ENCODE assay signal across 18 cellular contexts in the genomic region with DNA sequence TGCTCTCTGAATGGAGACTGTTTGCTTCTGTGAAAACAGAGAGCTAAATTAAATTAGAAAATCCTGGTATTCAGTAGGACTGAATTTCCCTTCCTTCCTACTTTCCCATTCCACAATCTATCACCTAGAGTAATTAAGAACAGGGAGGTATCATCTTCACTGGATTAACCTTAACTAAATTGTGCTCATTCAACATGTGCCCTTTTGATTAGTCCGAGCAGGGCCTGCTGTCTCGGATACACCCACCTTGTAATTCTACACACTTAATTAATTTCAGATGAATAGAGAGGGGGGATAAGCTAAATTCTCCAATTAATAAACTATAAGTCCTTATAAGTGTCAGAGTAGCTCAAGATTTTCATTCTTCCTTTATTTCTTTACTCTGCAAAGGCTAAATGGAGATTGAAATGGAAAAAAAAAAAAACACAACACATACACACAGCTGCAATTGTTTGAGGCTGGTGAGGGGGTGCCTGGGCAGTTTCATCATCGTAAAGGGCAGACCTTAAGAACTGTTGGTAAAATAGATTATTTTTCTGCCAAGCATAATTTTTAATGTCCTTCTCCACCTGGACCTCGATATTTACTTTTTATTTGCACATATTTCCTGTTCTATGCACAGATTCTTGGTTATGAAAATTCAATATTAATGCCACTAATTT.
"Had no signal": no experiment of that assay in that cellular context is flagged by ENCODE, and none has a peak within 500 bp of the region (broad histone marks: within the 10 kb centered on the region; RNA-seq: fewer than 3 reads in every experiment).

No MANE protein-coding gene starts in this region.

- DNase-seq: activated CD4-positive, alpha-beta T cell treated with anti-CD3 and anti-CD28 coated beads, Interleukin-2, amount 10 ng/mL, durations not matched to agents 24 days and 14 days; activated CD4-positive, CD25-positive, alpha-beta regulatory T cell; activated CD8-positive, alpha-beta memory T cell treated with anti-CD3 and anti-CD28 coated beads, Interleukin-2, amount 50 U/mL, for 48 hours; activated gamma-delta T cell; activated T-cell treated with anti-CD3 and anti-CD28 coated beads, Interleukin-2, amount 50 U/mL, for 72 hours; dorsolateral prefrontal cortex; erythroblast; islet precursor cell; left lung; natural killer cell; occipital lobe; right cardiac atrium; stimulated activated naive CD8-positive, alpha-beta T cell treated with anti-CD3 and anti-CD28 coated beads, Interleukin-15, amount 100 ng/mL, for 72 hours; testis; upper lobe of right lung had no signal

- H3K36me3 ChIP-seq: cardiac muscle cell, gastroesophageal sphincter, left lung, upper lobe of right lung had no signal

- H3K27ac ChIP-seq: cardiac muscle cell, dorsolateral prefrontal cortex, gastroesophageal sphincter, left lung, testis, upper lobe of right lung had no signal

- H3K27me3 ChIP-seq: testis had no signal

- H3K9me3 ChIP-seq: gastroesophageal sphincter, left lung, testis, upper lobe of right lung had no signal

- ATAC-seq: activated naive CD4-positive, alpha-beta T cell treated with anti-CD3 and anti-CD28 coated beads, Interleukin-2, amount 50 U/mL, for 72 hours; activated T-cell treated with anti-CD3 and anti-CD28 coated beads, Interleukin-2, amount 50 U/mL, for 72 hours; gastroesophageal sphincter; left lung; natural killer cell; right cardiac atrium; stimulated activated naive CD8-positive, alpha-beta T cell treated with anti-CD3 and anti-CD28 coated beads, Interleukin-15, amount 100 ng/mL, for 72 hours; upper lobe of right lung had no signal

- H3K4me3 ChIP-seq: cardiac muscle cell, dorsolateral prefrontal cortex, gastroesophageal sphincter, left lung, testis, upper lobe of right lung had no signal
